Comparison of ENCODE assay signal across 18 cellular contexts in genomic region chr2:7403092-7403775, GRCh38.
"Had no signal": no experiment of that assay in that cellular context is flagged by ENCODE, and none has a peak within 500 bp of the region (broad histone marks: within the 10 kb centered on the region; RNA-seq: fewer than 3 reads in every experiment).

No MANE protein-coding gene starts in this region.

- H3K36me3 Mint-ChIP-seq: natural killer cell had no signal

- ATAC-seq: gastrocnemius medialis, heart right ventricle, left lobe of liver, natural killer cell, right cardiac atrium had no signal

- H3K36me3 ChIP-seq: gastrocnemius medialis, heart right ventricle, ovary, stomach, thoracic aorta, transverse colon had no signal

- DNase-seq: effector memory CD4-positive, alpha-beta T cell; gastrocnemius medialis; heart right ventricle; hypothalamus; kidney glomerular epithelial cell; mammary epithelial cell; natural killer cell; nucleus accumbens; ovary; right cardiac atrium; small intestine; stimulated activated CD4-positive, alpha-beta T cell treated with anti-CD3 and anti-CD28 coated beads, Interleukin-12 subunit alpha, Interleukin-12 subunit beta, amount 100 ng/mL, for 4 hours; stomach; substantia nigra; transverse colon had no signal

- H3K27ac Mint-ChIP-seq: natural killer cell had no signal

- H3K4me3 Mint-ChIP-seq: natural killer cell, neural crest cell had no signal

- H3K4me3 ChIP-seq: gastrocnemius medialis, heart right ventricle, ovary, stomach, thoracic aorta, transverse colon had no signal

- H3K9me3 Mint-ChIP-seq: natural killer cell, neural crest cell had no signal

- H3K4me1 Mint-ChIP-seq: natural killer cell had no signal

- H3K9me3 ChIP-seq: gastrocnemius medialis, heart right ventricle, ovary, stomach, thoracic aorta, transverse colon had no signal

- H3K27ac ChIP-seq: gastrocnemius medialis, heart right ventricle, ovary, stomach, thoracic aorta, transverse colon had no signal

- H3K27me3 ChIP-seq: ovary, transverse colon had no signal

- H3K4me1 ChIP-seq: gastrocnemius medialis, transverse colon had no signal
